Comparison of ENCODE assay signal across 8 cellular contexts in the genomic region with DNA sequence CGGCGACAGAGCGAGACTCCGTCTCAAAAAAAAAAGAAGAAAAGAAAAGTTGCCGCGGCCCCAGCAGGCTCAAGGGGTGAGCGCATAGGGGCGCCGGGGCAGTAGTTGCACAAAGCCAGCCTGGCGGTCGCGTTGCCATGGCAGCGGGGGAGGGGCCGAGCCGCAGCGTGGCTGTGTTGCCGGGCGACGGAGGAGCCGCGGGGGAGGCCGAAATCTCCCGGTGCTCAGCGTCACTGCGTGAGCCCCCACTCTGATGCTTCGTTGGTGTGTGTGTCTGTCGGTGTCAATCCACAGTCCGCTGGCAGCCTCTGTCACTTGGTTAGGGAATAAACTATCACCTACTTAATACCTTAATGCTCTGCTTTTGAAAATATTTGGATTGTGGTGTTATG.
A peak's percentile ranks its signal among the peaks of the same experiment; 100 is the strongest.
DNase-seq lines count a peak whose midpoint lies in the region; ATAC-seq, FAIRE-seq and TF ChIP-seq lines count a peak whose summit lies in the region.

No MANE protein-coding gene starts in this region.

- H3K27ac ChIP-seq in HUES64 (ENCODE audit: low read depth, low read length) (no peak overlapping the region), heart left ventricle (peak overlapping the region in 11 of 12 donors; percentile 10 to 74 (median 60)), pancreas (peak overlapping the region; percentile 47 to 64 (median 55)), thyroid gland (peak overlapping the region in 1 of 3 donors; percentile 45)

- peak; percentile 75 for DNase-seq in Calu3
- DNase-seq in SKM-1 treated with dmso at 0.1 percent for 144 hours (lab: John Stamatoyannopoulos, UW; ENCODE audit: unreplicated experiment) = peak; percentile 65
- peak; percentile 74 for DNase-seq in activated naive CD8-positive, alpha-beta T cell treated with anti-CD3 and anti-CD28 coated beads, Interleukin-2, amount 50 U/mL, for 16 hours (ENCODE audit: low read depth, low spot score)
- peak; percentile 86 to 93 (median 89) for DNase-seq in heart left ventricle
- peak; percentile 76 to 92 (median 82) for DNase-seq in pancreas
- peak; percentile 84 for DNase-seq in thyroid gland

- no peaks in the 10 kb centered on the region for H3K9me3 Mint-ChIP-seq in Calu3 (ENCODE audit: low read depth, unreplicated experiment)

- no peaks in the 10 kb centered on the region for H3K9me3 ChIP-seq in HUES64 (ENCODE audit: insufficient read depth, low read depth, low read length)
- H3K9me3 ChIP-seq in heart left ventricle = no peaks in the 10 kb centered on the region
- H3K9me3 ChIP-seq in pancreas = no peaks in the 10 kb centered on the region
- H3K9me3 ChIP-seq in thyroid gland = no peaks in the 10 kb centered on the region

- H3K4me3 ChIP-seq in HUES64 (ENCODE audit: low read length) (peak overlapping the region; percentile 73), heart left ventricle (peak overlapping the region; percentile 34 to 74 (median 61)), pancreas (peak overlapping the region; percentile 21 to 51 (median 36)), thyroid gland (replicated peaks in 1 of 3) (peak overlapping the region; percentile 5 to 44 (median 41))

- peak overlapping the region; percentile 81 for H3K4me3 Mint-ChIP-seq in Calu3 (ENCODE audit: low read depth, unreplicated experiment)

- CTCF ChIA-PET in Calu3 (lab: Charles Lee) = no interaction called here

- no TSS peak for BruUV-seq in Calu3 (replicated peaks; lab: Mats Ljungman, UMichigan)

- peaks cover 19% of the 10 kb centered on the region for H3K27me3 Mint-ChIP-seq in Calu3 (ENCODE audit: unreplicated experiment)

- peaks cover 19% of the 10 kb centered on the region for H3K4me1 Mint-ChIP-seq in Calu3 (ENCODE audit: low read depth, unreplicated experiment)

- peak; percentile 84 for ATAC-seq in GM21526 (IDR thresholded peaks at IDR 0.05; ENCODE audit: low FRiP score, unreplicated experiment)
- peak; percentile 66 to 94 (median 90) for ATAC-seq in heart left ventricle
- ATAC-seq in pancreas = peak; percentile 79 to 94 (median 88)

- peaks cover 17% of the 10 kb centered on the region; the same call in 1 of the 2 replicates for H3K27me3 ChIP-seq in HUES64 (ENCODE audit: insufficient read depth, low read length)
- peaks cover 0 to 11% (median 0%) of the 10 kb centered on the region in 9 donors for H3K27me3 ChIP-seq in heart left ventricle
- no peaks in the 10 kb centered on the region for H3K27me3 ChIP-seq in pancreas
- H3K27me3 ChIP-seq in thyroid gland = no peaks in the 10 kb centered on the region

- H3K36me3 ChIP-seq in HUES64 (ENCODE audit: insufficient read depth, low read length) = no peaks in the 10 kb centered on the region
- H3K36me3 ChIP-seq in heart left ventricle = no peaks in the 10 kb centered on the region
- no peaks in the 10 kb centered on the region for H3K36me3 ChIP-seq in pancreas
- H3K36me3 ChIP-seq in thyroid gland = no peaks in the 10 kb centered on the region

- peak overlapping the region; percentile 36; the same call in 1 of the 2 replicates for H3K9ac ChIP-seq in HUES64 (ENCODE audit: low read depth, low read length)

- H3K27ac Mint-ChIP-seq in Calu3 (ENCODE audit: unreplicated experiment) = peak overlapping the region; percentile 59

- H3K36me3 Mint-ChIP-seq in Calu3 (ENCODE audit: insufficient read depth, unreplicated experiment) = peaks cover 12% of the 10 kb centered on the region

- WGBS in HUES64 = under 1% methylated on average over 27 of the region's 28 CpGs
- WGBS in heart left ventricle, 4 donors = 1 to 3% (median 2%) methylated on average over 23 to 28 of the region's 28 CpGs
- 2% methylated on average over 27 to 28 of the region's 28 CpGs for WGBS in pancreas, 2 donors
- 1% methylated on average over 23 to 28 of the region's 28 CpGs for WGBS in thyroid gland, 2 donors

- TF ChIP-seq CTCF in Calu3 (IDR thresholded peaks at IDR 0.05; ENCODE audit: unreplicated experiment) = no peak
- TF ChIP-seq CTCF in heart left ventricle (IDR thresholded peaks at IDR 0.05) = no peak
- no peak for TF ChIP-seq CTCF in pancreas (IDR thresholded peaks at IDR 0.05)
- no peak for TF ChIP-seq CTCF in thyroid gland (IDR thresholded peaks at IDR 0.05)

- TF ChIP-seq POLR2A in heart left ventricle (IDR thresholded peaks at IDR 0.05) (no peak), thyroid gland (IDR thresholded peaks at IDR 0.05) (peak in 1 of 2 donors; percentile 22)

- intact Hi-C loops in Calu3 (cut with micrococcal nuclease; ENCODE audit: unreplicated experiment) (no loop called here), heart left ventricle (cut with DNase I) (no loop called here), pancreas (cut with DNase I) (no loop called here), thyroid gland (cut with DNase I) (no loop called here)

- H3K4me1 ChIP-seq in HUES64 (ENCODE audit: insufficient read depth, low read length) (peaks cover 7% of the 10 kb centered on the region; the same call in 1 of the 2 replicates), heart left ventricle (peaks cover 0 to 22% (median 7%) of the 10 kb centered on the region in 12 donors), pancreas (peaks cover 0 to 5% (median 0%) of the 10 kb centered on the region in 3 donors), thyroid gland (peaks cover 4 to 14% of the 10 kb centered on the region in 2 donors)

- no peak for FAIRE-seq in pancreas (lab: Jason Lieb, UNC)
